In genomic region chr1:154983776-154984466, GRCh38 we compare ENCODE assay signal across 1 cellular context.
TF ChIP-seq lines count a peak whose summit lies in the region.

No MANE protein-coding gene starts in this region.

TF ChIP-seq in IMR-90, 13 proteins besides CTCF, POLR2A, EP300 and RAD21:
- TF ChIP-seq BHLHE40 (IDR thresholded peaks at IDR 0.05; ENCODE audit: low read depth, low read length) = no peak
- no peak for TF ChIP-seq FOS (IDR thresholded peaks at IDR 0.05; ENCODE audit: low read depth, low read length)
